In the genomic region with DNA sequence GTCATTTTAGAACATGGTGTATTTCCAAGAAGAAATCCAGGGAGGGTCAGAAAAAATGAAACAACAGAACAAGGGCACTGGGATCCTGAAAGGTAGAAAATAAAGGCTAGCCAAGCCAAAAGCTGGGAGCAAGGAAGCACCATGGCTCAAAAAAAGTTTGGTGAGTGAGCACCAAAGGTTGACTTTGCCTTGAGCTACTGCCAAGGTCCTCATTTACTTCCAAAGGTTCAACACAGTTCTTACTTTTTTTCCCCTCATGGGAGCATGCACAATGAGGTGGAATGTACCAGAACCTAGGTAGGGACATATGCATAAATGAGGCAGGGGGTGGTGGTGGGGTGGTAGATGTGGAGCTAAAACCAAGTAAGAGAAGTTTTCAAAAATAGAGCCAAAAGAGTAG, we compare ENCODE assay signal across 24 cellular contexts.
DNase-seq lines count a peak whose midpoint lies in the region; ATAC-seq, FAIRE-seq and TF ChIP-seq lines count a peak whose summit lies in the region.
"Had no signal": no experiment of that assay in that cellular context is flagged by ENCODE, and none has a peak within 500 bp of the region (broad histone marks: within the 10 kb centered on the region; RNA-seq: fewer than 3 reads in every experiment).

No MANE protein-coding gene starts in this region.

- H3K27me3 ChIP-seq in liver (ENCODE audit: control insufficient read depth in 4 of 4, insufficient read depth in 4 of 4, low read length in 3 of 4) (no peaks in the 10 kb centered on the region), HepG2 (ENCODE audit: control insufficient read depth in 1 of 2, insufficient read depth in 2 of 2, low read length in 2 of 2) (no peaks in the 10 kb centered on the region), mesendoderm (ENCODE audit: insufficient read depth, low read length, poor library complexity) (no peaks in the 10 kb centered on the region)
- H3K27me3 ChIP-seq: BLaER1 treated with 17β-estradiol and CSF1 and Interleukin-3, amounts not matched to agents 10 nM and 100 nM had no signal

- CTCF ChIA-PET in HepG2 (lab: Yijun Ruan, JAX; ENCODE audit: low intra/inter-chr PET ratio, low total read pairs): no interaction called here

- H2BK120ac ChIP-seq in mesendoderm (ENCODE audit: low read depth, low read length): no peak overlapping the region

- H3K4me3 ChIP-seq in liver (ENCODE audit: low read depth in 1 of 3, low read length in 3 of 3) (peak overlapping the region in 1 of 3 donors; percentile 2), HepG2 (replicated peaks in 1 of 3; ENCODE audit: insufficient read depth in 1 of 3, low read depth in 2 of 3, low read length in 3 of 3) (no peak overlapping the region), mesendoderm (ENCODE audit: low read length) (no peak overlapping the region)
- H3K4me3 ChIP-seq: A549; BLaER1 treated with 17β-estradiol and CSF1 and Interleukin-3, amounts not matched to agents 10 nM and 100 nM; GM12878 had no signal

- no peak overlapping the region for H3K4ac ChIP-seq in mesendoderm (ENCODE audit: low read depth, low read length)

- H3K36me3 ChIP-seq in liver (ENCODE audit: control insufficient read depth in 4 of 4, insufficient read depth in 3 of 4, low read depth in 1 of 4, low read length in 3 of 4): no peaks in the 10 kb centered on the region
- H3K36me3 ChIP-seq in HepG2 (replicated peaks in 1 of 2; ENCODE audit: control insufficient read depth in 1 of 2, insufficient read depth in 2 of 2, low read length in 2 of 2): no peaks in the 10 kb centered on the region; a peak in 1 of 5 replicates
- no peaks in the 10 kb centered on the region for H3K36me3 ChIP-seq in mesendoderm (ENCODE audit: control insufficient read depth, insufficient read depth, low read length)

- H2AK5ac ChIP-seq in mesendoderm (ENCODE audit: low read length): no peak overlapping the region

- intact Hi-C loops in HepG2 (cut with micrococcal nuclease; ENCODE audit: unreplicated experiment): no loop called here

- no peaks in the 10 kb centered on the region for H4K20me1 ChIP-seq in HepG2 (ENCODE audit: insufficient read depth, low read length)

- FAIRE-seq in HepG2 (lab: Jason Lieb, UNC): no peak
- FAIRE-seq: A549, GM12878, GM12892, GM18507 had no signal

- H3K18ac ChIP-seq in mesendoderm (ENCODE audit: low read length): no peak overlapping the region

- TF ChIP-seq RAD21 in liver (IDR thresholded peaks at IDR 0.05) (peak; percentile 5 to 30), HepG2 (CRISPR knock-in tag; IDR thresholded peaks at IDR 0.05) (no peak)

- no TSS peak for BruUV-seq in HepG2 (replicated peaks; lab: Mats Ljungman, UMichigan)

- no peak overlapping the region for H2BK15ac ChIP-seq in mesendoderm (replicated peaks; ENCODE audit: low read depth)

- peak overlapping the region; percentile 66 for H3K23ac ChIP-seq in mesendoderm (ENCODE audit: low read length)

- no peak for ATAC-seq in HepG2
- ATAC-seq in left lobe of liver: peak; percentile 64
- no peak for ATAC-seq in HG02970 (IDR thresholded peaks at IDR 0.05; ENCODE audit: low FRiP score, unreplicated experiment)
- ATAC-seq: A549, GM12878 had no signal

- H3K27ac ChIP-seq in liver (ENCODE audit: low read depth in 1 of 2, low read length in 2 of 2) (peak overlapping the region; percentile 28 to 67), HepG2 (ENCODE audit: extremely low read length, insufficient read depth, low read length) (no peak overlapping the region), mesendoderm (ENCODE audit: low read depth, low read length) (no peak overlapping the region)
- H3K27ac ChIP-seq: 22Rv1; A549; BLaER1 treated with 17β-estradiol and CSF1 and Interleukin-3, amounts not matched to agents 10 nM and 100 nM had no signal

- H2BK5ac ChIP-seq in mesendoderm (ENCODE audit: low read length): no peak overlapping the region

- POLR2A ChIA-PET in HepG2 (lab: Yijun Ruan, JAX): no interaction called here

- no peaks in the 10 kb centered on the region for H3K9me3 ChIP-seq in liver (ENCODE audit: control insufficient read depth in 4 of 4, low read length in 3 of 4)
- H3K9me3 ChIP-seq in HepG2 (ENCODE audit: low read length): no peaks in the 10 kb centered on the region
- H3K9me3 ChIP-seq: A549; BLaER1 treated with 17β-estradiol and CSF1 and Interleukin-3, amounts not matched to agents 10 nM and 100 nM had no signal

- H3K79me1 ChIP-seq in mesendoderm (ENCODE audit: low read length): no peaks in the 10 kb centered on the region

- TF ChIP-seq EP300 in HepG2 (IDR thresholded peaks at IDR 0.05; ENCODE audit: low read depth in 2 of 2, low read length in 2 of 2) (no peak), HepG2 (CRISPR knock-in tag; IDR thresholded peaks at IDR 0.05; ENCODE audit: borderline replicate concordance) (no peak)

- no peak overlapping the region for H3K56ac ChIP-seq in mesendoderm (ENCODE audit: low read length)

- no peak overlapping the region for H2AFZ ChIP-seq in HepG2 (ENCODE audit: low read length)

- no peak for DNase-seq in HepG2 (ENCODE audit: low spot score)
- peak; percentile 72 for DNase-seq in left lobe of liver (ENCODE audit: low spot score)
- no peak for DNase-seq in mesendoderm
- no peak for DNase-seq in NCI-H1417 treated with DMSO at 0.1 percent for 48 hours (lab: John Stamatoyannopoulos, UW)
- DNase-seq: AML-193; CD4-positive, alpha-beta memory T cell; CD4-positive, CD25-positive, alpha-beta regulatory T cell; CD8-positive, alpha-beta memory T cell; COR-L47; DMS 273 treated with DMSO at 0.1 percent for 48 hours; DMS153; DMS53; DMS79; DND-41; EL; GDM1 had no signal

- H3K4me1 ChIP-seq in liver (ENCODE audit: control insufficient read depth in 4 of 4, insufficient read depth in 4 of 4, low read length in 3 of 4): peaks cover 3 to 76% (median 44%) of the 10 kb centered on the region in 4 donors
- peaks cover 67% of the 10 kb centered on the region for H3K4me1 ChIP-seq in HepG2 (ENCODE audit: insufficient read depth, low read length)
- H3K4me1 ChIP-seq in mesendoderm (ENCODE audit: control insufficient read depth, low read depth, low read length): peaks cover 2% of the 10 kb centered on the region

- H4K5ac ChIP-seq in mesendoderm (ENCODE audit: low read length): no peak overlapping the region

- H4K8ac ChIP-seq in mesendoderm (ENCODE audit: low read depth, low read length): no peak overlapping the region

- H3K4me2 ChIP-seq in HepG2 (ENCODE audit: low read depth, low read length) (no peak overlapping the region), mesendoderm (ENCODE audit: low read length) (no peak overlapping the region)
- H3K4me2 ChIP-seq: A549 had no signal

- TF ChIP-seq CTCF in liver (IDR thresholded peaks at IDR 0.05; ENCODE audit: low read depth, low read length, missing input control): no peak
- TF ChIP-seq CTCF in HepG2 (CRISPR knock-in tag; IDR thresholded peaks at IDR 0.05): no peak

- H3K79me2 ChIP-seq in HepG2 (ENCODE audit: insufficient read depth, low read length) (no peaks in the 10 kb centered on the region), mesendoderm (ENCODE audit: control insufficient read depth, insufficient read depth, low read length) (no peaks in the 10 kb centered on the region)

- H3K9ac ChIP-seq in liver (ENCODE audit: low read depth in 1 of 2, low read length in 2 of 2) (no peak overlapping the region), HepG2 (ENCODE audit: insufficient read depth, low read depth, low read length) (no peak overlapping the region), mesendoderm (ENCODE audit: low read length) (no peak overlapping the region)
- H3K9ac ChIP-seq: BLaER1 treated with 17β-estradiol and CSF1 and Interleukin-3, amounts not matched to agents 10 nM and 100 nM had no signal

- in situ Hi-C loops in HepG2 (cut with HindIII; ENCODE audit: extremely low pct_ligation_motif_present, low pct_unique_long_range_greater_than_20kb): no loop called here

- no peak for TF ChIP-seq POLR2A in HepG2 (IDR thresholded peaks at IDR 0.05; ENCODE audit: insufficient read depth in 1 of 2, low read depth in 2 of 2, low read length in 2 of 2)

TF ChIP-seq in liver, 16 proteins besides CTCF, POLR2A, EP300 and RAD21 (continues in another document):
- TF ChIP-seq FOXA2 (IDR thresholded peaks at IDR 0.05): no peak
- TF ChIP-seq TAF1 (conservative IDR thresholded peaks at IDR 0.05): no peak
- peak; percentile 76 to 79 for TF ChIP-seq HNF4A (conservative IDR thresholded peaks at IDR 0.05)
- peak; percentile 87 to 88 for TF ChIP-seq RXRA (IDR thresholded peaks at IDR 0.05)
- TF ChIP-seq, protein P1, sequence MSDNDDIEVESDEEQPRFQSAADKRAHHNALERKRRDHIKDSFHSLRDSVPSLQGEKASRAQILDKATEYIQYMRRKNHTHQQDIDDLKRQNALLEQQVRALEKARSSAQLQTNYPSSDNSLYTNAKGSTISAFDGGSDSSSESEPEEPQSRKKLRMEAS (IDR thresholded peaks at IDR 0.05): peak; percentile 91
- peak in 1 of 2 donors; percentile 23 for TF ChIP-seq JUND (IDR thresholded peaks at IDR 0.05)
- peak; percentile 78 for TF ChIP-seq YY1 (IDR thresholded peaks at IDR 0.05)
- no peak for TF ChIP-seq HNF4G (IDR thresholded peaks at IDR 0.05)

TF ChIP-seq in HepG2, 621 proteins besides CTCF, POLR2A, EP300 and RAD21:
- TF ChIP-seq STAG1 (CRISPR knock-in tag; IDR thresholded peaks at IDR 0.05) (no peak), GATAD1 (CRISPR knock-in tag; IDR thresholded peaks at IDR 0.05) (no peak), SAP130 (CRISPR knock-in tag; IDR thresholded peaks at IDR 0.05; ENCODE audit: low read depth) (no peak), SNRNP70 (IDR thresholded peaks at IDR 0.05; ENCODE audit: low read depth, low read length) (no peak)
- TF ChIP-seq, protein P2, sequence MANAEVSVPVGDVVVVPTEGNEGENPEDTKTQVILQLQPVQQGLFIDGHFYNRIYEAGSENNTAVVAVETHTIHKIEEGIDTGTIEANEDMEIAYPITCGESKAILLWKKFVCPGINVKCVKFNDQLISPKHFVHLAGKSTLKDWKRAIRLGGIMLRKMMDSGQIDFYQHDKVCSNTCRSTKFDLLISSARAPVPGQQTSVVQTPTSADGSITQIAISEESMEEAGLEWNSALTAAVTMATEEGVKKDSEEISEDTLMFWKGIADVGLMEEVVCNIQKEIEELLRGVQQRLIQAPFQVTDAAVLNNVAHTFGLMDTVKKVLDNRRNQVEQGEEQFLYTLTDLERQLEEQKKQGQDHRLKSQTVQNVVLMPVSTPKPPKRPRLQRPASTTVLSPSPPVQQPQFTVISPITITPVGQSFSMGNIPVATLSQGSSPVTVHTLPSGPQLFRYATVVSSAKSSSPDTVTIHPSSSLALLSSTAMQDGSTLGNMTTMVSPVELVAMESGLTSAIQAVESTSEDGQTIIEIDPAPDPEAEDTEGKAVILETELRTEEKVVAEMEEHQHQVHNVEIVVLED (CRISPR knock-in tag; IDR thresholded peaks at IDR 0.05; ENCODE audit: borderline replicate concordance): no peak
- TF ChIP-seq, protein P3, sequence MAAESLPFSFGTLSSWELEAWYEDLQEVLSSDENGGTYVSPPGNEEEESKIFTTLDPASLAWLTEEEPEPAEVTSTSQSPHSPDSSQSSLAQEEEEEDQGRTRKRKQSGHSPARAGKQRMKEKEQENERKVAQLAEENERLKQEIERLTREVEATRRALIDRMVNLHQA (CRISPR knock-in tag; IDR thresholded peaks at IDR 0.05): no peak

Comparison
In these comparisons a context has a peak if more than half of its experiments do, and no peak if none do; other contexts are left out.
1. H3K27ac ChIP-seq: peak in liver (2 of 2); none in HepG2 (single experiment) and mesendoderm (single experiment).